In genomic region chr4:128228021-128228571, GRCh38 we compare ENCODE assay signal across 1 cellular context.
TF ChIP-seq lines count a peak whose summit lies in the region.

No MANE protein-coding gene starts in this region.

TF ChIP-seq in GM23338, 12 proteins besides CTCF, POLR2A, EP300 and RAD21 (continued from another document):
- TF ChIP-seq REST (IDR thresholded peaks at IDR 0.05; ENCODE audit: unreplicated experiment) = no peak
- TF ChIP-seq STAT1 (IDR thresholded peaks at IDR 0.05; ENCODE audit: unreplicated experiment) = no peak
- no peak for TF ChIP-seq EZH2 (IDR thresholded peaks at IDR 0.05; ENCODE audit: low read depth, unreplicated experiment)
- TF ChIP-seq POLR2AphosphoS5 (IDR thresholded peaks at IDR 0.05; ENCODE audit: low read depth) = no peak
- no peak for TF ChIP-seq ZNF331 (CRISPR knock-in tag; IDR thresholded peaks at IDR 0.05; ENCODE audit: low read depth)
- TF ChIP-seq ETS1 (IDR thresholded peaks at IDR 0.05) = no peak
